ENCODE assay signal across 1 cellular context in the genomic region with DNA sequence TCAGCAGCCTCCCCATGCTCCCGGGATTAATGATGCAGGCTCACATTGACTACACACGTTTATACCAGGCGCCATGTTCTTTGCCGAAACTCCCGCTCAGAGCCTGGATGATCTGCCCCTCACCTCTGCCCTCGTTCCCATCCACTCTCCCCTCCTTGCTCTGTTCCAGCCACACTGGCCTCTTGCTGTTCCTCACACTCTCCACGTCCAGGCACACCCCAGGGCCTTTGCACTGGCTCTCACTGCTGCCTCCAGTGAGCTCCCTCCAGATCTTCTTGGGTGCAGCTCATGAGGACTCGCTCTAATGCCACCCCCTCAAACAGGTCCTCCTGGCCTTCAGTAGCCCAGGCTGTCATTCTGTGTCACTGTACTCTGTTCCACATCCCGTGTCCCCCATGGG.
A peak's percentile ranks its signal among the peaks of the same experiment; 100 is the strongest.
TF ChIP-seq lines count a peak whose summit lies in the region.

No MANE protein-coding gene starts in this region.

TF ChIP-seq in H1, 55 proteins besides CTCF, POLR2A, EP300 and RAD21:
- TF ChIP-seq KDM1A (IDR thresholded peaks at IDR 0.05; ENCODE audit: borderline replicate concordance, low read length) (0 out of 2 replicates have a peak, but pooled peaks have one; percentile 27), CBX5 (IDR thresholded peaks at IDR 0.05; ENCODE audit: low read depth, low read length) (no peak)
